9 cellular contexts compared by ENCODE assay signal in the genomic region with DNA sequence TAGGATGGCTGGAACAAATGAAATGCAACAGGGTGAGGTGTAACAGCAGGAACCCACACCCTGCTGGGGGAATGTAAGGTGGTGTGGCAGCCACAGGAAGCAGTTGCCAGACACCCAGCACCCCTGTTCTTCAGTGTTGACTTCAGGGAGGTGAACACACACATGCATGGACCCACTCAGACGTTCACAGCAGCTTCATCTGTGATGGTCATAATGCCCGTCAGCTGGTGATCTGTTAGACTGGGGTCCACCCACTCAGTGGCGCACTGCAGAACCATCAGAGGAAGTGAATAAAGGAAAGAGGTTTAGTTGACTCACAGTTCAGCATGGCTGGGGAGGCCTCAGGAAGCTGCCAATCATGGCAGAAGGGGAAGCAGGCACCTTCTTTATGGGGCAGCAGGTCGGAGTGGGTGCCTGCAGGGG. TPM values are rescaled to one million over a fixed set of nuclear protein-coding genes. Genes with fewer than 3 reads are reported as not detected.
DNase-seq lines count a peak whose midpoint lies in the region; ATAC-seq and TF ChIP-seq lines count a peak whose summit lies in the region.
"Had no signal": no experiment of that assay in that cellular context is flagged by ENCODE, and none has a peak within 500 bp of the region (broad histone marks: within the 10 kb centered on the region; RNA-seq: fewer than 3 reads in every experiment).

No MANE protein-coding gene starts in this region.

- H3K9me2 ChIP-seq in HCT116 (ENCODE audit: insufficient read depth), result no peaks in the 10 kb centered on the region

- TF ChIP-seq POLR2A in HCT116 (IDR thresholded peaks at IDR 0.05; ENCODE audit: borderline replicate concordance, extremely low read depth, insufficient read depth, insufficient read length) (no peak), transverse colon (IDR thresholded peaks at IDR 0.05) (no peak), gastroesophageal sphincter (IDR thresholded peaks at IDR 0.05) (no peak)

- ATAC-seq in HCT116 (no peak), gastroesophageal sphincter (no peak)
- peak; percentile 69 for ATAC-seq in activated naive CD8-positive, alpha-beta T cell treated with anti-CD3 and anti-CD28 coated beads, Interleukin-2, amount 10 ng/mL, durations not matched to agents 7 days and 5 days (ENCODE audit: low read depth)
- ATAC-seq: PC-3 had no signal

- H3K27ac ChIP-seq in HCT116 (ENCODE audit: low read depth, low read length) (no peak overlapping the region), transverse colon (no peak overlapping the region), gastroesophageal sphincter (no peak overlapping the region), ascending aorta (no peak overlapping the region)

- CTCF ChIA-PET in HCT116 (lab: Charles Lee), result no interaction called here

- H3K27me3 ChIP-seq in HCT116 (ENCODE audit: insufficient read depth, low read length), result no peaks in the 10 kb centered on the region
- H3K27me3 ChIP-seq in transverse colon, result no peaks in the 10 kb centered on the region
- no peaks in the 10 kb centered on the region for H3K27me3 ChIP-seq in gastroesophageal sphincter
- H3K27me3 ChIP-seq in ascending aorta, result no peaks in the 10 kb centered on the region

- H3K9me3 ChIP-seq in HCT116 (ENCODE audit: control insufficient read depth in 1 of 2, insufficient read depth in 1 of 2, low read depth in 1 of 2, low read length in 2 of 2), result no peaks in the 10 kb centered on the region
- H3K9me3 ChIP-seq in transverse colon, result no peaks in the 10 kb centered on the region
- no peaks in the 10 kb centered on the region for H3K9me3 ChIP-seq in gastroesophageal sphincter
- no peaks in the 10 kb centered on the region for H3K9me3 ChIP-seq in ascending aorta

- H3K4me1 ChIP-seq in HCT116 (ENCODE audit: control insufficient read depth in 1 of 2, insufficient read depth in 2 of 2, low read length in 2 of 2) (peaks cover 4 to 8% of the 10 kb centered on the region in 2 experiments; a peak in 3 of 4 replicates), transverse colon (no peaks in the 10 kb centered on the region), gastroesophageal sphincter (peaks cover 0 to 6% (median 0%) of the 10 kb centered on the region in 3 donors), ascending aorta (no peaks in the 10 kb centered on the region)

- DNase-seq in HCT116 (ENCODE audit: low read depth, low spot score) (no peak), SKM-1 (lab: John Stamatoyannopoulos, UW; ENCODE audit: unreplicated experiment) (peak; percentile 2), transverse colon (no peak), ascending aorta (ENCODE audit: low spot score in 2 of 2) (no peak), AG08395 (ENCODE audit: low spot score) (no peak)
- DNase-seq in activated naive CD8-positive, alpha-beta T cell treated with anti-CD3 and anti-CD28 coated beads, Interleukin-2, amount 10 ng/mL, durations not matched to agents 7 days and 5 days, result peak; percentile 51
- DNase-seq in stimulated activated CD4-positive, alpha-beta T cell treated with anti-CD3 and anti-CD28 coated beads, Interleukin-2, amount 100 ng/mL, for 48 hours, result peak; percentile 15 to 48
- DNase-seq: PC-3 had no signal

- no peak overlapping the region for H3K9ac ChIP-seq in HCT116 (ENCODE audit: low read length)

- no peaks in the 10 kb centered on the region for H3K9me3 Mint-ChIP-seq in activated naive CD8-positive, alpha-beta T cell treated with anti-CD3 and anti-CD28 coated beads, Interleukin-2, amount 10 ng/mL, durations not matched to agents 7 days and 5 days

- TF ChIP-seq EP300 in transverse colon (IDR thresholded peaks at IDR 0.05; ENCODE audit: low read depth), result no peak
- no peak for TF ChIP-seq EP300 in gastroesophageal sphincter (IDR thresholded peaks at IDR 0.05)

- in situ Hi-C loops in transverse colon (cut with MboI; ENCODE audit: low pct_ligation_motif_present in 1 of 4, low pct_unique_long_range_greater_than_20kb in 1 of 4, low sequenced_read_pairs in 3 of 4), result loop anchor here in 2 of 4 donors (10.0 kb wide), 1 partner anchor 139 kb away; no protein-coding TSS in a partner anchor

- no peak overlapping the region for H2AFZ ChIP-seq in HCT116 (ENCODE audit: low read depth, low read length, poor library complexity, severe bottlenecking)

- H3K4me3 Mint-ChIP-seq in activated naive CD8-positive, alpha-beta T cell treated with anti-CD3 and anti-CD28 coated beads, Interleukin-2, amount 10 ng/mL, durations not matched to agents 7 days and 5 days, result peak overlapping the region; percentile 68

- H3K4me2 ChIP-seq in HCT116 (ENCODE audit: low read length), result no peak overlapping the region

- no peak for TF ChIP-seq RAD21 in HCT116 (IDR thresholded peaks at IDR 0.05; ENCODE audit: low read depth)

- H3K27ac Mint-ChIP-seq in activated naive CD8-positive, alpha-beta T cell treated with anti-CD3 and anti-CD28 coated beads, Interleukin-2, amount 10 ng/mL, durations not matched to agents 7 days and 5 days, result peak overlapping the region; percentile 90

- no peaks in the 10 kb centered on the region for H3K27me3 Mint-ChIP-seq in activated naive CD8-positive, alpha-beta T cell treated with anti-CD3 and anti-CD28 coated beads, Interleukin-2, amount 10 ng/mL, durations not matched to agents 7 days and 5 days

- H3K36me3 ChIP-seq in HCT116 (ENCODE audit: control insufficient read depth in 1 of 2, insufficient read depth in 2 of 2, low read length in 2 of 2) (no peaks in the 10 kb centered on the region), transverse colon (no peaks in the 10 kb centered on the region), gastroesophageal sphincter (peaks cover 0 to 32% of the 10 kb centered on the region in 2 donors), ascending aorta (peaks cover 4 to 11% of the 10 kb centered on the region in 2 donors)

- BruUV-seq in HCT116 (replicated peaks; lab: Mats Ljungman, UMichigan), result no TSS peak

- intact Hi-C loops in HCT116 (cut with micrococcal nuclease), result no loop called here
- intact Hi-C loops in transverse colon (cut with DNase I; ENCODE audit: low total_unique reads), result loop anchor here (10.0 kb wide), 2 partner anchors 69 to 149 kb away; a partner anchor contains a TSS
- intact Hi-C loops in ascending aorta (cut with DNase I), result no loop called here

- WGBS in transverse colon (ENCODE audit: low coverage in 1 of 2), 2 donors, result 56 to 58% methylated on average over 4 of the region's 4 CpGs
- WGBS in gastroesophageal sphincter (ENCODE audit: low coverage in 1 of 2), 2 donors, result 67 to 75% methylated on average over 1 to 4 of the region's 4 CpGs

- TF ChIP-seq CTCF in HCT116 (IDR thresholded peaks at IDR 0.05 in 2 of 3, conservative IDR thresholded peaks at IDR 0.05 in 1 of 3; ENCODE audit: borderline replicate concordance in 1 of 3, insufficient read depth in 1 of 3, low read depth in 2 of 3, low read length in 2 of 3) (no peak), transverse colon (IDR thresholded peaks at IDR 0.05) (no peak), gastroesophageal sphincter (IDR thresholded peaks at IDR 0.05) (no peak), ascending aorta (IDR thresholded peaks at IDR 0.05) (no peak)

- H3K4me1 Mint-ChIP-seq in activated naive CD8-positive, alpha-beta T cell treated with anti-CD3 and anti-CD28 coated beads, Interleukin-2, amount 10 ng/mL, durations not matched to agents 7 days and 5 days, result peaks cover 12% of the 10 kb centered on the region

- no peaks in the 10 kb centered on the region for H3K79me2 ChIP-seq in HCT116 (ENCODE audit: insufficient read depth, low read length)

- POLR2A ChIA-PET in HCT116 (lab: Charles Lee), result no interaction called here
- POLR2A ChIA-PET in activated naive CD8-positive, alpha-beta T cell treated with anti-CD3 and anti-CD28 coated beads, Interleukin-2, amount 10 ng/mL, durations not matched to agents 7 days and 5 days (lab: Charles Lee), result interaction anchor here (0.6 to 1.5 kb wide), 5 partner anchors 23 to 153 kb away, joined by 3 to 6 read pairs (median 3); a partner anchor contains a TSS

- no peak overlapping the region for H3K4me3 ChIP-seq in HCT116 (replicated peaks in 1 of 2; ENCODE audit: low read depth in 1 of 2, low read length in 2 of 2)
- H3K4me3 ChIP-seq in transverse colon, result no peak overlapping the region
- H3K4me3 ChIP-seq in gastroesophageal sphincter, result no peak overlapping the region
- no peak overlapping the region for H3K4me3 ChIP-seq in ascending aorta

- no peaks in the 10 kb centered on the region for H4K20me1 ChIP-seq in HCT116 (ENCODE audit: insufficient read depth)

- RAD21 ChIA-PET in HCT116 (lab: Charles Lee; ENCODE audit: low non-redundant PET in 1 of 2, low total read pairs in 2 of 2, uncharacterized antibody in 2 of 2, unreplicated experiment in 2 of 2), result no interaction called here

- H3K36me3 Mint-ChIP-seq in activated naive CD8-positive, alpha-beta T cell treated with anti-CD3 and anti-CD28 coated beads, Interleukin-2, amount 10 ng/mL, durations not matched to agents 7 days and 5 days, result peaks cover 3% of the 10 kb centered on the region

TF ChIP-seq in HCT116, 20 proteins besides CTCF, POLR2A, EP300 and RAD21:
- TF ChIP-seq SP1 (IDR thresholded peaks at IDR 0.05; ENCODE audit: low read depth) (no peak), SRF (IDR thresholded peaks at IDR 0.05; ENCODE audit: low read depth) (no peak), YY1 (IDR thresholded peaks at IDR 0.05; ENCODE audit: extremely low read depth, insufficient replicate concordance, low read depth, low read length) (no peak), POLR2AphosphoS5 (IDR thresholded peaks at IDR 0.05; ENCODE audit: low read depth, low read length) (0 out of 2 replicates have a peak, but pooled peaks have one; percentile 6)

RNA-seq across cellular contexts. Expression of a gene that starts 22.7 kb away (rescaled TPM):
- total RNA-seq in HCT116 (2021; ENCODE audit: unreplicated experiment) (3.8 TPM), transverse colon (under 1 TPM in 1 of 4 donors, not detected in 3; 0.41 TPM), gastroesophageal sphincter (under 1 TPM in 1 of 4 donors, not detected in 3; 0.42 TPM), ascending aorta (not detected)
- polyA plus RNA-seq in HCT116 (2012), result 0.05 and 0.15 TPM in 2 replicates
- total RNA-seq in activated naive CD8-positive, alpha-beta T cell treated with anti-CD3 and anti-CD28 coated beads, Interleukin-2, amount 10 ng/mL, durations not matched to agents 7 days and 5 days, result 1 to 10 TPM; 6.4 to 6.9 TPM

RNA-seq across cellular contexts. Expression of a gene that starts 44.0 kb away (rescaled TPM):
- total RNA-seq in HCT116 (2021; ENCODE audit: unreplicated experiment) (229 TPM), transverse colon (100 to 1,000 TPM in 2 of 4 donors, 10 to 100 TPM in 2; 79.4 to 293 (median 106) TPM), gastroesophageal sphincter (10 to 100 TPM; 48.0 to 83.5 (median 58.7) TPM), ascending aorta (118 TPM)
- 132 and 135 TPM in 2 replicates for polyA plus RNA-seq in HCT116 (2012)
- total RNA-seq in activated naive CD8-positive, alpha-beta T cell treated with anti-CD3 and anti-CD28 coated beads, Interleukin-2, amount 10 ng/mL, durations not matched to agents 7 days and 5 days, result 100 to 1,000 TPM; 120 to 132 TPM

Comparison
In these comparisons a context has a peak if more than half of its experiments do, and no peak if none do; other contexts are left out.
1. DNase-seq: peak in SKM-1 (single experiment), activated naive CD8-positive, alpha-beta T cell treated with anti-CD3 and anti-CD28 coated beads, Interleukin-2, amount 10 ng/mL, durations not matched to agents 7 days and 5 days (single experiment) and stimulated activated CD4-positive, alpha-beta T cell treated with anti-CD3 and anti-CD28 coated beads, Interleukin-2, amount 100 ng/mL, for 48 hours (2 of 2); none in HCT116 (single experiment), transverse colon (single experiment), ascending aorta (0 of 2) and AG08395 (single experiment).